19 cellular contexts compared by ENCODE assay signal in genomic region chr1:30904962-30905335, GRCh38. TPM values are rescaled to one million over a fixed set of nuclear protein-coding genes. Genes with fewer than 3 reads are reported as not detected.
A peak's percentile ranks its signal among the peaks of the same experiment; 100 is the strongest.
DNase-seq lines count a peak whose midpoint lies in the region; ATAC-seq and TF ChIP-seq lines count a peak whose summit lies in the region.
"Had no signal": no experiment of that assay in that cellular context is flagged by ENCODE, and none has a peak within 500 bp of the region (broad histone marks: within the 10 kb centered on the region; RNA-seq: fewer than 3 reads in every experiment).

No MANE protein-coding gene starts in this region.

- no peak for TF ChIP-seq CTCF in left ventricle myocardium inferior (IDR thresholded peaks at IDR 0.05; ENCODE audit: borderline replicate concordance)
- TF ChIP-seq CTCF in lower lobe of right lung (IDR thresholded peaks at IDR 0.05): no peak
- no peak for TF ChIP-seq CTCF in sigmoid colon (IDR thresholded peaks at IDR 0.05)

- no peaks in the 10 kb centered on the region for H3K9me3 Mint-ChIP-seq in natural killer cell treated with Interleukin-12 subunit alpha and Interleukin-12 subunit beta and Interleukin-15 and Interleukin-18, amount 100 ng/mL, for 72 hours
- H3K9me3 Mint-ChIP-seq: H9 had no signal

- no peak overlapping the region for H3K4me3 Mint-ChIP-seq in natural killer cell treated with Interleukin-12 subunit alpha and Interleukin-12 subunit beta and Interleukin-15 and Interleukin-18, amount 100 ng/mL, for 72 hours

- peaks cover 10 to 11% of the 10 kb centered on the region in 2 donors for H3K4me1 Mint-ChIP-seq in natural killer cell treated with Interleukin-12 subunit alpha and Interleukin-12 subunit beta and Interleukin-15 and Interleukin-18, amount 100 ng/mL, for 72 hours (ENCODE audit: low read depth in 2 of 2)

- H3K27ac Mint-ChIP-seq in natural killer cell treated with Interleukin-12 subunit alpha and Interleukin-12 subunit beta and Interleukin-15 and Interleukin-18, amount 100 ng/mL, for 72 hours: no peak overlapping the region

- no peak for TF ChIP-seq EP300 in sigmoid colon (IDR thresholded peaks at IDR 0.05)

- no peaks in the 10 kb centered on the region for H3K36me3 Mint-ChIP-seq in natural killer cell treated with Interleukin-12 subunit alpha and Interleukin-12 subunit beta and Interleukin-15 and Interleukin-18, amount 100 ng/mL, for 72 hours

- H3K9me3 ChIP-seq in left ventricle myocardium inferior (replicated peaks) (no peaks in the 10 kb centered on the region), lower lobe of right lung (no peaks in the 10 kb centered on the region), sigmoid colon (no peaks in the 10 kb centered on the region)
- H3K9me3 ChIP-seq: BE2C had no signal

- no peak for TF ChIP-seq POLR2A in sigmoid colon (IDR thresholded peaks at IDR 0.05)

- H3K4me1 ChIP-seq in left ventricle myocardium inferior (peaks cover 60% of the 10 kb centered on the region), lower lobe of right lung (peaks cover 59% of the 10 kb centered on the region), sigmoid colon (peaks cover 0 to 86% (median 78%) of the 10 kb centered on the region in 4 donors)
- H3K4me1 ChIP-seq: BE2C had no signal

- H3K36me3 ChIP-seq in left ventricle myocardium inferior (no peaks in the 10 kb centered on the region), lower lobe of right lung (no peaks in the 10 kb centered on the region), sigmoid colon (no peaks in the 10 kb centered on the region)
- H3K36me3 ChIP-seq: BE2C had no signal

- no peaks in the 10 kb centered on the region for H3K27me3 ChIP-seq in left ventricle myocardium inferior (ENCODE audit: low read depth)
- no peaks in the 10 kb centered on the region for H3K27me3 ChIP-seq in lower lobe of right lung (ENCODE audit: low read depth)
- no peaks in the 10 kb centered on the region for H3K27me3 ChIP-seq in sigmoid colon
- H3K27me3 ChIP-seq: BE2C had no signal

- ATAC-seq in left ventricle myocardium superior (no peak), lower lobe of right lung (no peak), GM18517 (IDR thresholded peaks at IDR 0.05; ENCODE audit: unreplicated experiment) (no peak)
- ATAC-seq in natural killer cell treated with Interleukin-12 subunit alpha and Interleukin-12 subunit beta and Interleukin-15 and Interleukin-18, amount 100 ng/mL, for 72 hours: no peak
- ATAC-seq: HepG2, PC-3 had no signal

- 89 to 100% methylated on average over 1 of the region's 1 CpG for whole genome bisulfite sequencing in sigmoid colon, 2 donors

- intact Hi-C loops in left ventricle myocardium inferior (cut with micrococcal nuclease): no loop called here
- intact Hi-C loops in left ventricle myocardium superior (cut with micrococcal nuclease): no loop called here
- intact Hi-C loops in lower lobe of right lung (cut with DNase I): no loop called here
- intact Hi-C loops in sigmoid colon (cut with DNase I): no loop called here

- no peak overlapping the region for H3K27ac ChIP-seq in left ventricle myocardium inferior (replicated peaks)
- no peak overlapping the region for H3K27ac ChIP-seq in lower lobe of right lung
- H3K27ac ChIP-seq in sigmoid colon: peak overlapping the region; percentile 76 to 95 (median 94)

- DNase-seq in left ventricle myocardium inferior (peak; percentile 7), left ventricle myocardium superior (no peak), lower lobe of right lung (peak; percentile 4), sigmoid colon (peak; percentile 60), NCI-H524 treated with DMSO at 0.1 percent for 48 hours (lab: John Stamatoyannopoulos, UW) (no peak), DMS 273 treated with DMSO at 0.1 percent for 48 hours (lab: John Stamatoyannopoulos, UW) (no peak)
- DNase-seq in natural killer cell treated with Interleukin-12 subunit alpha and Interleukin-12 subunit beta and Interleukin-15 and Interleukin-18, amount 100 ng/mL, for 72 hours (ENCODE audit: low spot score): no peak
- DNase-seq: 8988T; BE2C; Calu3; CD4-positive, alpha-beta memory T cell; H9; KG1; NCI-H1092; NCI-H446; NCI-H748 treated with DMSO at 0.1 percent for 48 hours; PC-3 had no signal

- H3K27me3 Mint-ChIP-seq in natural killer cell treated with Interleukin-12 subunit alpha and Interleukin-12 subunit beta and Interleukin-15 and Interleukin-18, amount 100 ng/mL, for 72 hours: peaks cover 34 to 36% of the 10 kb centered on the region in 2 donors

- H3K4me3 ChIP-seq in left ventricle myocardium inferior: no peak overlapping the region
- no peak overlapping the region for H3K4me3 ChIP-seq in lower lobe of right lung
- H3K4me3 ChIP-seq in sigmoid colon: no peak overlapping the region

RNA-seq across cellular contexts. Expression of gene SDC3, which starts 3.6 kb away (rescaled TPM):
- total RNA-seq in left ventricle myocardium inferior (25.3 TPM), left ventricle myocardium superior (19.6 TPM), lower lobe of right lung (43.5 TPM), sigmoid colon (10 to 100 TPM; 29.9 to 91.1 (median 50.7) TPM)
- polyA plus RNA-seq in sigmoid colon: 10 to 100 TPM in 1 of 3 donors, 1 to 10 TPM in 2; 2.4 to 29.8 (median 6.5) TPM
- total RNA-seq in natural killer cell treated with Interleukin-12 subunit alpha and Interleukin-12 subunit beta and Interleukin-15 and Interleukin-18, amount 100 ng/mL, for 72 hours: under 1 TPM in 1 of 2 donors, not detected in 1; 0.11 TPM
- polyA plus RNA-seq: CD4-positive, alpha-beta memory T cell had no signal

Comparison
In these comparisons a context has a peak if more than half of its experiments do, and no peak if none do; other contexts are left out.
1. DNase-seq: peak in left ventricle myocardium inferior (single experiment), lower lobe of right lung (single experiment) and sigmoid colon (single experiment); none in left ventricle myocardium superior (single experiment), NCI-H524 treated with DMSO at 0.1 percent for 48 hours (single experiment), natural killer cell treated with Interleukin-12 subunit alpha and Interleukin-12 subunit beta and Interleukin-15 and Interleukin-18, amount 100 ng/mL, for 72 hours (single experiment) and DMS 273 treated with DMSO at 0.1 percent for 48 hours (single experiment).
2. H3K27ac ChIP-seq: peak in sigmoid colon (4 of 4); none in left ventricle myocardium inferior (single experiment) and lower lobe of right lung (single experiment).
3. RNA of gene SDC3, which starts 3.6 kb away (total RNA-seq): 29.9 to 91.1 TPM in sigmoid colon, 43.5 TPM in lower lobe of right lung (single experiment), 25.3 TPM in left ventricle myocardium inferior (single experiment) and 19.6 TPM in left ventricle myocardium superior (single experiment); 0.11 TPM in natural killer cell treated with Interleukin-12 subunit alpha and Interleukin-12 subunit beta and Interleukin-15 and Interleukin-18, amount 100 ng/mL, for 72 hours; every median in the first group is over 10 times any median in the second.